Comparison of ENCODE assay signal across 10 cellular contexts in the genomic region with DNA sequence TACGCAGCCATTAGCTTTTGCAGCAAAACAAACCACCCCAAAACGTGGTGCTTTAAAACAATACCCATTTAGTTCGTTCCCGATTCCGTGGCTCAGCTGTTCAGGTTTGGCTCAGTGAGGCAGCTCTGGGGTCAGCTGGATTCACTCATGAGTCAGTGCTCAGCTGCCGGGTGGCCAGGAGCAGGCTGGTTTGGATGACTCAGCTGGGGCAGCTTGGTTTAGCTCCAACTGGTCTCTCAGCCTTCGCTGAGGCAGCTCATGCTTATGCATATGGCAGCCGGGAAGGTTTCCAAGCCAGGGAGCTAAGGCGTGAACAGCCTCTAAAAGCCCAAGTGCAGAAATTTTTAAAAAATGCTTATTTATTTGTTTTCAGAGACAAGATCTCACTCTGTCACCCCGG. TPM values are rescaled to one million over a fixed set of nuclear protein-coding genes. Genes with fewer than 3 reads are reported as not detected.
DNase-seq lines count a peak whose midpoint lies in the region; ATAC-seq, FAIRE-seq and TF ChIP-seq lines count a peak whose summit lies in the region.
"Had no signal": no experiment of that assay in that cellular context is flagged by ENCODE, and none has a peak within 500 bp of the region (broad histone marks: within the 10 kb centered on the region; RNA-seq: fewer than 3 reads in every experiment).

No MANE protein-coding gene starts in this region.

- H3K4me3 ChIP-seq in RWPE2 (ENCODE audit: severe bottlenecking), result no peak overlapping the region
- peak overlapping the region; percentile 20 to 47 for H3K4me3 ChIP-seq in foreskin fibroblast (ENCODE audit: low read depth in 1 of 2, low read length in 2 of 2)
- no peak overlapping the region for H3K4me3 ChIP-seq in pancreas
- H3K4me3 ChIP-seq in esophagus muscularis mucosa, result no peak overlapping the region

- ATAC-seq in RWPE2 (ENCODE audit: low read depth) (peak; percentile 100), pancreas (peak; percentile 98 to 99 (median 99)), HG02763 (IDR thresholded peaks at IDR 0.05; ENCODE audit: unreplicated experiment) (no peak), GM19395 (IDR thresholded peaks at IDR 0.05; ENCODE audit: unreplicated experiment) (no peak)

- H3K27ac ChIP-seq in RWPE2 (ENCODE audit: poor library complexity, severe bottlenecking) (no peak overlapping the region), pancreas (no peak overlapping the region), esophagus muscularis mucosa (replicated peaks in 1 of 4) (no peak overlapping the region)

- peaks cover 14% of the 10 kb centered on the region for H3K4me1 ChIP-seq in RWPE2 (ENCODE audit: insufficient read depth, poor library complexity, severe bottlenecking)
- no peaks in the 10 kb centered on the region for H3K4me1 ChIP-seq in pancreas
- H3K4me1 ChIP-seq in esophagus muscularis mucosa, result peaks cover 0 to 18% (median 15%) of the 10 kb centered on the region in 4 donors

- TF ChIP-seq EP300 in esophagus muscularis mucosa (IDR thresholded peaks at IDR 0.05), result no peak

- TF ChIP-seq POLR2A in esophagus muscularis mucosa (IDR thresholded peaks at IDR 0.05; ENCODE audit: low read depth), result no peak
- TF ChIP-seq POLR2A in GM12892 (IDR thresholded peaks at IDR 0.05; ENCODE audit: low read depth, low read length), result no peak

- WGBS in pancreas, 2 donors, result 53 to 68% methylated on average over 10 of the region's 10 CpGs
- 38% methylated on average over 10 of the region's 10 CpGs for WGBS in esophagus muscularis mucosa

- DNase-seq in AG09319 (ENCODE audit: extremely low read depth, low read depth) (peak; percentile 96), RWPE2 (ENCODE audit: low spot score) (peak; percentile 96), foreskin fibroblast (peak; percentile 99), pancreas (peak; percentile 75 to 92 (median 86)), esophagus muscularis mucosa (ENCODE audit: extremely low spot score) (no peak), GM12892 (ENCODE audit: insufficient read length) (no peak)
- DNase-seq: activated CD8-positive, alpha-beta memory T cell treated with anti-CD3 and anti-CD28 coated beads, Interleukin-2, amount 50 U/mL, for 48 hours; GOT3 had no signal

- intact Hi-C loops in pancreas (cut with DNase I), result no loop called here
- intact Hi-C loops in esophagus muscularis mucosa (cut with DNase I), result no loop called here

- H3K36me3 ChIP-seq in RWPE2 (ENCODE audit: low read depth) (no peaks in the 10 kb centered on the region), pancreas (no peaks in the 10 kb centered on the region), esophagus muscularis mucosa (no peaks in the 10 kb centered on the region)

- H3K9me3 ChIP-seq in RWPE2 (ENCODE audit: severe bottlenecking) (no peaks in the 10 kb centered on the region), pancreas (no peaks in the 10 kb centered on the region), esophagus muscularis mucosa (no peaks in the 10 kb centered on the region)

- FAIRE-seq in pancreas (lab: Jason Lieb, UNC) (no peak), GM12892 (lab: Jason Lieb, UNC) (no peak)

- H3K27me3 ChIP-seq in RWPE2 (ENCODE audit: insufficient read depth, poor library complexity, severe bottlenecking), result no peaks in the 10 kb centered on the region
- no peaks in the 10 kb centered on the region for H3K27me3 ChIP-seq in pancreas
- H3K27me3 ChIP-seq in esophagus muscularis mucosa, result no peaks in the 10 kb centered on the region

- TF ChIP-seq CTCF in AG09319 (IDR thresholded peaks at IDR 0.05; ENCODE audit: low read depth, low read length), result no peak
- no peak for TF ChIP-seq CTCF in RWPE2 (IDR thresholded peaks at IDR 0.05; ENCODE audit: poor library complexity, severe bottlenecking)
- TF ChIP-seq CTCF in foreskin fibroblast (IDR thresholded peaks at IDR 0.05; ENCODE audit: low read depth, low read length), result no peak
- no peak for TF ChIP-seq CTCF in pancreas (IDR thresholded peaks at IDR 0.05)
- no peak for TF ChIP-seq CTCF in esophagus muscularis mucosa (IDR thresholded peaks at IDR 0.05)

RNA-seq across cellular contexts. Expression of gene CD99, which starts 13.3 kb away (rescaled TPM):
- 100 to 1,000 TPM in 4 of 6 donors, 10 to 100 TPM in 2; 64.5 to 157 (median 126) TPM for total RNA-seq in pancreas
- polyA plus RNA-seq in pancreas, result 100 to 1,000 TPM; 207 to 432 TPM
- total RNA-seq in esophagus muscularis mucosa, result 100 to 1,000 TPM; 311 to 469 (median 376) TPM
- polyA plus RNA-seq in GM12892 (2012; ENCODE audit: missing spikeins), result 113 TPM

Comparison
In these comparisons a context has a peak if more than half of its experiments do, and no peak if none do; other contexts are left out.
1. DNase-seq: peak in AG09319 (single experiment), RWPE2 (single experiment), foreskin fibroblast (2 of 2) and pancreas (6 of 6); none in esophagus muscularis mucosa (single experiment) and GM12892 (single experiment).
2. ATAC-seq: peak in RWPE2 (single experiment) and pancreas (4 of 4); none in HG02763 (single experiment) and GM19395 (single experiment).
3. H3K4me3 ChIP-seq: peak in foreskin fibroblast (2 of 2); none in RWPE2 (single experiment), pancreas (0 of 4) and esophagus muscularis mucosa (0 of 4).